In genomic region chr11:60447070-60447469, GRCh38 we compare ENCODE assay signal across 33 cellular contexts. TPM values are rescaled to one million over a fixed set of nuclear protein-coding genes. Genes with fewer than 3 reads are reported as not detected.
DNase-seq lines count a peak whose midpoint lies in the region; ATAC-seq and TF ChIP-seq lines count a peak whose summit lies in the region.
"Had no signal": no experiment of that assay in that cellular context is flagged by ENCODE, and none has a peak within 500 bp of the region (broad histone marks: within the 10 kb centered on the region; RNA-seq: fewer than 3 reads in every experiment).

No MANE protein-coding gene starts in this region.

- no peaks in the 10 kb centered on the region for H3K27me3 Mint-ChIP-seq in activated naive CD4-positive, alpha-beta T cell treated with anti-CD3 and anti-CD28 coated beads, Interleukin-2, amount 50 U/mL, for 24 hours
- no peaks in the 10 kb centered on the region for H3K27me3 Mint-ChIP-seq in stimulated activated naive B cell treated with anti-CD40 and anti-IgM and Interleukin-4, amounts not matched to agents 10 μg/mL and 1 μg/mL and 100 μg/mL, for 72 hours
- no peaks in the 10 kb centered on the region for H3K27me3 Mint-ChIP-seq in activated T-cell treated with anti-CD3 and anti-CD28 coated beads, Interleukin-2, amount 50 U/mL, for 24 hours

- H3K36me3 ChIP-seq in Loucy (ENCODE audit: insufficient read depth, low read length) (no peaks in the 10 kb centered on the region), spleen (no peaks in the 10 kb centered on the region)
- H3K36me3 ChIP-seq in effector memory CD4-positive, alpha-beta T cell (ENCODE audit: control insufficient read depth, insufficient read depth, low read length) = no peaks in the 10 kb centered on the region
- H3K36me3 ChIP-seq: adrenal gland, ovary, Peyer's patch, upper lobe of right lung, WERI-Rb-1 had no signal

- no peaks in the 10 kb centered on the region for H3K9me2 ChIP-seq in Loucy (replicated peaks; ENCODE audit: low read depth, low read length)

- H3K9me3 Mint-ChIP-seq in activated naive CD4-positive, alpha-beta T cell treated with anti-CD3 and anti-CD28 coated beads, Interleukin-2, amount 50 U/mL, for 24 hours = no peaks in the 10 kb centered on the region
- H3K9me3 Mint-ChIP-seq in activated naive CD4-positive, alpha-beta T cell treated with anti-CD3 and anti-CD28 coated beads, Interleukin-2, amount 50 U/mL, for 72 hours = no peaks in the 10 kb centered on the region
- H3K9me3 Mint-ChIP-seq in stimulated activated naive B cell treated with anti-CD40 and anti-IgM and Interleukin-4, amounts not matched to agents 10 μg/mL and 1 μg/mL and 100 μg/mL, for 72 hours = no peaks in the 10 kb centered on the region
- peaks cover 3% of the 10 kb centered on the region for H3K9me3 Mint-ChIP-seq in activated T-cell treated with anti-CD3 and anti-CD28 coated beads, Interleukin-2, amount 50 U/mL, for 24 hours

- no peaks in the 10 kb centered on the region for H3K79me2 ChIP-seq in Loucy (ENCODE audit: insufficient read depth, low read length)

- H4K20me1 ChIP-seq in Loucy (ENCODE audit: insufficient read depth, low read length, poor library complexity, severe bottlenecking) = no peaks in the 10 kb centered on the region

- H3K4me1 ChIP-seq in Loucy (ENCODE audit: insufficient read depth, low read length, poor library complexity, severe bottlenecking) (peaks cover 4% of the 10 kb centered on the region), spleen (peaks cover 0 to 36% (median 19%) of the 10 kb centered on the region in 6 donors)
- no peaks in the 10 kb centered on the region for H3K4me1 ChIP-seq in effector memory CD4-positive, alpha-beta T cell (ENCODE audit: control insufficient read depth, insufficient read depth, low read length, poor library complexity, severe bottlenecking)
- H3K4me1 ChIP-seq: A549, adrenal gland, Peyer's patch, upper lobe of right lung had no signal

- H3K27ac ChIP-seq in effector memory CD4-positive, alpha-beta T cell (ENCODE audit: insufficient read depth, low read length, poor library complexity, severe bottlenecking) = no peak overlapping the region
- H3K27ac ChIP-seq in spleen = peak overlapping the region in 1 of 8 donors; percentile 40
- H3K27ac ChIP-seq: A549, adrenal gland, C4-2B, ovary, upper lobe of right lung, WERI-Rb-1 had no signal

- TF ChIP-seq POLR2A in spleen (IDR thresholded peaks at IDR 0.05) = no peak

- no peak for TF ChIP-seq CTCF in Loucy (conservative IDR thresholded peaks at IDR 0.05; ENCODE audit: low read length)
- no peak for TF ChIP-seq CTCF in spleen (IDR thresholded peaks at IDR 0.05 in 8 of 11, conservative IDR thresholded peaks at IDR 0.05 in 3 of 11)

- no peak overlapping the region for H3K27ac Mint-ChIP-seq in activated naive CD4-positive, alpha-beta T cell treated with anti-CD3 and anti-CD28 coated beads, Interleukin-2, amount 50 U/mL, for 24 hours
- H3K27ac Mint-ChIP-seq in activated naive CD4-positive, alpha-beta T cell treated with anti-CD3 and anti-CD28 coated beads, Interleukin-2, amount 50 U/mL, for 72 hours = peak overlapping the region in 1 of 2 donors; percentile 75
- peak overlapping the region; percentile 44 for H3K27ac Mint-ChIP-seq in stimulated activated naive B cell treated with anti-CD40 and anti-IgM and Interleukin-4, amounts not matched to agents 10 μg/mL and 1 μg/mL and 100 μg/mL, for 72 hours
- no peak overlapping the region for H3K27ac Mint-ChIP-seq in activated T-cell treated with anti-CD3 and anti-CD28 coated beads, Interleukin-2, amount 50 U/mL, for 24 hours

- H3K9ac ChIP-seq in Loucy (ENCODE audit: low read depth, low read length, poor library complexity, severe bottlenecking) = no peak overlapping the region

- no peak for ATAC-seq in activated naive CD4-positive, alpha-beta T cell treated with anti-CD3 and anti-CD28 coated beads, Interleukin-2, amount 50 U/mL, for 72 hours
- ATAC-seq in stimulated activated naive B cell treated with anti-CD40 and anti-IgM and Interleukin-4, amounts not matched to agents 10 μg/mL and 1 μg/mL and 100 μg/mL, for 72 hours (replicated peaks) = no peak
- ATAC-seq in GM21529 (IDR thresholded peaks at IDR 0.05; ENCODE audit: unreplicated experiment) = no peak
- ATAC-seq: A549, HCT116, right cardiac atrium, upper lobe of right lung had no signal

- no peaks in the 10 kb centered on the region for H3K9me3 ChIP-seq in Loucy (ENCODE audit: insufficient read depth, low read depth, low read length)
- H3K9me3 ChIP-seq in effector memory CD4-positive, alpha-beta T cell (ENCODE audit: control insufficient read depth, low read length) = no peaks in the 10 kb centered on the region
- H3K9me3 ChIP-seq in spleen = no peaks in the 10 kb centered on the region
- H3K9me3 ChIP-seq: A549, adrenal gland, ovary, Peyer's patch, upper lobe of right lung had no signal

- H3K27me3 ChIP-seq in Loucy (ENCODE audit: insufficient read depth, low read length, poor library complexity, severe bottlenecking) (no peaks in the 10 kb centered on the region), spleen (replicated peaks in 1 of 7) (no peaks in the 10 kb centered on the region)
- H3K27me3 ChIP-seq in effector memory CD4-positive, alpha-beta T cell (replicated peaks; ENCODE audit: control insufficient read depth, insufficient read depth, low read length, poor library complexity, severe bottlenecking) = no peaks in the 10 kb centered on the region
- H3K27me3 ChIP-seq: adrenal gland, ovary, Peyer's patch, upper lobe of right lung had no signal

- no peaks in the 10 kb centered on the region for H3F3A ChIP-seq in Loucy (ENCODE audit: low read depth)

- peak overlapping the region; percentile 50 for H3K4me2 ChIP-seq in Loucy (ENCODE audit: low read depth, low read length, poor library complexity, severe bottlenecking)

- DNase-seq in activated naive CD4-positive, alpha-beta T cell treated with anti-CD3 and anti-CD28 coated beads, Interleukin-2, amount 50 U/mL, for 72 hours (ENCODE audit: low spot score in 2 of 2) = no peak
- DNase-seq in effector memory CD4-positive, alpha-beta T cell = no peak
- no peak for DNase-seq in stimulated activated naive B cell treated with anti-CD40 and anti-IgM and Interleukin-4, amounts not matched to agents 10 μg/mL and 1 μg/mL and 100 μg/mL, for 72 hours
- DNase-seq in spleen = no peak
- DNase-seq in activated T-cell treated with anti-CD3 and anti-CD28 coated beads, Interleukin-2, amount 50 U/mL, for 24 hours = no peak
- DNase-seq: activated CD4-positive, alpha-beta T cell treated with anti-CD3 and anti-CD28 coated beads, Interleukin-2, amount 50 U/mL, for 4 hours; activated CD8-positive, alpha-beta memory T cell treated with anti-CD3 and anti-CD28 coated beads, Interleukin-2, amount 50 U/mL, for 4 hours; activated effector memory CD4-positive, alpha-beta T cell treated with anti-CD3 and anti-CD28 coated beads, Interleukin-2, amount 50 U/mL, for 16 hours; adrenal gland; cortex of kidney; DMS153; GDM1; NCI-H1092; NCI-H187 treated with DMSO at 0.1 percent for 48 hours; NCI-H2227 treated with DMSO at 0.1 percent for 48 hours; ovary; Peyer's patch; right cardiac atrium; stimulated activated CD8-positive, alpha-beta memory T cell treated with anti-CD3 and anti-CD28 coated beads, Interleukin-4, amount 100 ng/mL, for 48 hours; upper lobe of right lung; WERI-Rb-1 had no signal

- intact Hi-C loops in spleen (cut with DNase I; ENCODE audit: low total_unique reads) = no loop called here

- peak overlapping the region; percentile 89; the same call in 1 of the 2 replicates for H2AFZ ChIP-seq in Loucy (ENCODE audit: low read length)

- H3K4me1 Mint-ChIP-seq in activated naive CD4-positive, alpha-beta T cell treated with anti-CD3 and anti-CD28 coated beads, Interleukin-2, amount 50 U/mL, for 24 hours = peaks cover 23% of the 10 kb centered on the region
- H3K4me1 Mint-ChIP-seq in stimulated activated naive B cell treated with anti-CD40 and anti-IgM and Interleukin-4, amounts not matched to agents 10 μg/mL and 1 μg/mL and 100 μg/mL, for 72 hours = peaks cover 27 to 59% of the 10 kb centered on the region in 2 donors
- peaks cover 12% of the 10 kb centered on the region for H3K4me1 Mint-ChIP-seq in activated T-cell treated with anti-CD3 and anti-CD28 coated beads, Interleukin-2, amount 50 U/mL, for 24 hours (ENCODE audit: low read depth)

- H3K4me3 Mint-ChIP-seq in activated naive CD4-positive, alpha-beta T cell treated with anti-CD3 and anti-CD28 coated beads, Interleukin-2, amount 50 U/mL, for 24 hours = peak overlapping the region; percentile 85
- H3K4me3 Mint-ChIP-seq in stimulated activated naive B cell treated with anti-CD40 and anti-IgM and Interleukin-4, amounts not matched to agents 10 μg/mL and 1 μg/mL and 100 μg/mL, for 72 hours = no peak overlapping the region
- no peak overlapping the region for H3K4me3 Mint-ChIP-seq in activated T-cell treated with anti-CD3 and anti-CD28 coated beads, Interleukin-2, amount 50 U/mL, for 24 hours

- peak overlapping the region; percentile 55 for H3K4me3 ChIP-seq in Loucy (ENCODE audit: low read length, poor library complexity, severe bottlenecking)
- peak overlapping the region; percentile 54 for H3K4me3 ChIP-seq in effector memory CD4-positive, alpha-beta T cell (ENCODE audit: insufficient read depth, low read depth, low read length, poor library complexity, severe bottlenecking)
- H3K4me3 ChIP-seq in spleen = peak overlapping the region in 2 of 8 donors; percentile 33 to 64
- H3K4me3 ChIP-seq: A549, adrenal gland, ovary had no signal

- no peaks in the 10 kb centered on the region for H3K36me3 Mint-ChIP-seq in activated naive CD4-positive, alpha-beta T cell treated with anti-CD3 and anti-CD28 coated beads, Interleukin-2, amount 50 U/mL, for 24 hours
- no peaks in the 10 kb centered on the region for H3K36me3 Mint-ChIP-seq in activated naive CD4-positive, alpha-beta T cell treated with anti-CD3 and anti-CD28 coated beads, Interleukin-2, amount 50 U/mL, for 72 hours
- no peaks in the 10 kb centered on the region for H3K36me3 Mint-ChIP-seq in stimulated activated naive B cell treated with anti-CD40 and anti-IgM and Interleukin-4, amounts not matched to agents 10 μg/mL and 1 μg/mL and 100 μg/mL, for 72 hours
- no peaks in the 10 kb centered on the region for H3K36me3 Mint-ChIP-seq in activated T-cell treated with anti-CD3 and anti-CD28 coated beads, Interleukin-2, amount 50 U/mL, for 24 hours (ENCODE audit: low read depth)

RNA-seq across cellular contexts. Expression of gene MS4A1, which starts 8.6 kb away (rescaled TPM):
- under 1 TPM in 1 of 2 donors, not detected in 1; 0.27 TPM for total RNA-seq in activated naive CD4-positive, alpha-beta T cell treated with anti-CD3 and anti-CD28 coated beads, Interleukin-2, amount 50 U/mL, for 72 hours
- total RNA-seq in spleen = 100 to 1,000 TPM; 237 to 532 (median 344) TPM
- polyA plus RNA-seq in spleen = 1,000 to 10,000 TPM in 1 of 3 donors, 100 to 1,000 TPM in 2; 575 to 1,116 (median 717) TPM
- total RNA-seq: bronchial epithelial cell, fibroblast of lung, lung microvascular endothelial cell, myocyte had no signal
- polyA plus RNA-seq: A549, fibroblast of lung had no signal

RNA-seq across cellular contexts. Expression of gene MS4A5, which starts 17.7 kb away (rescaled TPM):
- total RNA-seq in activated naive CD4-positive, alpha-beta T cell treated with anti-CD3 and anti-CD28 coated beads, Interleukin-2, amount 50 U/mL, for 72 hours = not detected
- total RNA-seq in spleen = not detected
- not detected for polyA plus RNA-seq in spleen
- total RNA-seq: adrenal gland; bronchial epithelial cell; fibroblast of lung; lung microvascular endothelial cell; myocyte; ovary; Peyer's patch; right cardiac atrium; subcutaneous adipose tissue; T-helper 2 cell treated with Interferon-gamma antibody and Interleukin-4, amounts not matched to agents 100 ng/mL and 5 ng/mL, for 36 hours; upper lobe of right lung had no signal
- polyA plus RNA-seq: A549, adrenal gland, fibroblast of lung, ovary, right cardiac atrium had no signal

RNA-seq across cellular contexts. Expression of gene MS4A12, which starts 45.5 kb away (rescaled TPM):
- total RNA-seq in activated naive CD4-positive, alpha-beta T cell treated with anti-CD3 and anti-CD28 coated beads, Interleukin-2, amount 50 U/mL, for 72 hours = not detected
- total RNA-seq in spleen = not detected
- under 1 TPM in 1 of 3 donors, not detected in 2; 0.10 TPM for polyA plus RNA-seq in spleen
- total RNA-seq: adrenal gland; bronchial epithelial cell; fibroblast of lung; lung microvascular endothelial cell; ovary; Peyer's patch; right cardiac atrium; subcutaneous adipose tissue; T-helper 2 cell treated with Interferon-gamma antibody and Interleukin-4, amounts not matched to agents 100 ng/mL and 5 ng/mL, for 36 hours; upper lobe of right lung had no signal
- polyA plus RNA-seq: A549, adrenal gland, fibroblast of lung, ovary, right cardiac atrium had no signal

RNA-seq across cellular contexts. Expression of gene MS4A14, which starts 50.8 kb away (rescaled TPM):
- not detected for total RNA-seq in activated naive CD4-positive, alpha-beta T cell treated with anti-CD3 and anti-CD28 coated beads, Interleukin-2, amount 50 U/mL, for 72 hours
- total RNA-seq in spleen = 10 to 100 TPM in 2 of 7 donors, 1 to 10 TPM in 5; 2.6 to 18.0 (median 6.3) TPM
- 1 to 10 TPM; 1.0 to 5.3 (median 2.4) TPM for polyA plus RNA-seq in spleen
- total RNA-seq: bronchial epithelial cell; fibroblast of lung; lung microvascular endothelial cell; myocyte; T-helper 2 cell treated with Interferon-gamma antibody and Interleukin-4, amounts not matched to agents 100 ng/mL and 5 ng/mL, for 36 hours had no signal
- polyA plus RNA-seq: A549, fibroblast of lung had no signal

Comparison
In these comparisons a context has a peak if more than half of its experiments do, and no peak if none do; other contexts are left out.
1. RNA of gene MS4A1, which starts 8.6 kb away (total RNA-seq): 237 to 532 TPM in spleen; 0.27 TPM in activated naive CD4-positive, alpha-beta T cell treated with anti-CD3 and anti-CD28 coated beads, Interleukin-2, amount 50 U/mL, for 72 hours; every median in the first group is over 100 times any median in the second.